23 cellular contexts compared by ENCODE assay signal in genomic region chr10:67863094-67863493, GRCh38.
"Had no signal": no experiment of that assay in that cellular context is flagged by ENCODE, and none has a peak within 500 bp of the region (broad histone marks: within the 10 kb centered on the region; RNA-seq: fewer than 3 reads in every experiment).

No MANE protein-coding gene starts in this region.

- H3K4me1 Mint-ChIP-seq: nephron had no signal

- H3K27ac Mint-ChIP-seq: nephron; stimulated activated naive B cell treated with anti-CD40 and anti-IgM and Interleukin-4, amounts not matched to agents 10 μg/mL and 1 μg/mL and 100 μg/mL, for 72 hours had no signal

- H3K9ac ChIP-seq: parathyroid adenoma had no signal

- H3K36me3 Mint-ChIP-seq: stimulated activated naive B cell treated with anti-CD40 and anti-IgM and Interleukin-4, amounts not matched to agents 10 μg/mL and 1 μg/mL and 100 μg/mL, for 72 hours had no signal

- H3K4me3 ChIP-seq: colonic mucosa, lung, prostate gland, sigmoid colon, skin epidermis, stomach, thoracic aorta, transverse colon had no signal

- H3K27me3 ChIP-seq: colonic mucosa, foreskin keratinocyte, sigmoid colon, stomach, transverse colon had no signal

- H3K36me3 ChIP-seq: colonic mucosa, prostate gland, sigmoid colon, stomach, thoracic aorta, transverse colon had no signal

- H3K79me2 ChIP-seq: parathyroid adenoma had no signal

- ATAC-seq: foreskin keratinocyte; left colon; left ventricle myocardium superior; stimulated activated naive B cell treated with anti-CD40 and anti-IgM and Interleukin-4, amounts not matched to agents 10 μg/mL and 1 μg/mL and 100 μg/mL, for 72 hours had no signal

- H3K27ac ChIP-seq: colonic mucosa, foreskin keratinocyte, parathyroid adenoma, prostate gland, sigmoid colon, skin epidermis, stomach, thoracic aorta, transverse colon had no signal

- H3K4me1 ChIP-seq: colonic mucosa, foreskin keratinocyte, parathyroid adenoma, prostate gland, sigmoid colon, stomach, transverse colon had no signal

- H2AFZ ChIP-seq: parathyroid adenoma had no signal

- H3K27me3 Mint-ChIP-seq: stimulated activated naive B cell treated with anti-CD40 and anti-IgM and Interleukin-4, amounts not matched to agents 10 μg/mL and 1 μg/mL and 100 μg/mL, for 72 hours had no signal

- H3K9me3 Mint-ChIP-seq: nephron; stimulated activated naive B cell treated with anti-CD40 and anti-IgM and Interleukin-4, amounts not matched to agents 10 μg/mL and 1 μg/mL and 100 μg/mL, for 72 hours had no signal

- H3K9me3 ChIP-seq: colonic mucosa, prostate gland, sigmoid colon, stomach, thoracic aorta, transverse colon had no signal

- DNase-seq: colonic mucosa; effector CD4-positive, alpha-beta T cell; endodermal cell; erythroblast; foreskin keratinocyte; left colon; left ventricle myocardium superior; mesenchymal stem cell; midbrain; retina; sigmoid colon; stimulated activated CD4-positive, alpha-beta T cell treated with anti-CD3 and anti-CD28 coated beads, Interleukin-2, amount 100 ng/mL, for 24 hours; stimulated activated CD4-positive, alpha-beta T cell treated with anti-CD3 and anti-CD28 coated beads, Interleukin-4, amount 100 ng/mL, for 4 hours; stimulated activated naive B cell treated with anti-CD40 and anti-IgM and Interleukin-4, amounts not matched to agents 10 μg/mL and 1 μg/mL and 100 μg/mL, for 72 hours; stomach; substantia nigra; transverse colon had no signal

- H3K4me3 Mint-ChIP-seq: nephron; stimulated activated naive B cell treated with anti-CD40 and anti-IgM and Interleukin-4, amounts not matched to agents 10 μg/mL and 1 μg/mL and 100 μg/mL, for 72 hours had no signal
